ENCODE assay signal across 1 cellular context in the genomic region with DNA sequence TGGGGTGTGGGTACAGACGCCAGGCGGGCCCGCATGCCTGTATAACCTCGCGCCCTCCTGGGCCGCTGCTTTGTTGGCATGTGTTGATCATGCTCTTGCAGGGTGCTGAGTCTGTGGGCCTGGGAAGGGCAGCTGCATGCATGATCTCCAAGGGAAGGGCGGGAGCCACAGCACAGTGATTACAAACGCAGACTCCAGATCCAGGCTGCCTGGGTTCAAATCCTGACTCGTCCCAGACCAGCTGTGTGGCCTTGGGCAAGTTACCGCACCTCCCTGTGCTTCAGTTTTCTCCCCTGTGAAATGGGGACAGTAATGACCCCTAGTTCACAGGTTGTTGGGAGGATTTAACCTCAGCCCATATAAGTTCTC.
TF ChIP-seq lines count a peak whose summit lies in the region.

No MANE protein-coding gene starts in this region.

TF ChIP-seq in H1, 55 proteins besides CTCF, POLR2A, EP300 and RAD21:
- TF ChIP-seq MAFK (IDR thresholded peaks at IDR 0.05; ENCODE audit: low read depth, low read length) (no peak), CREB1 (IDR thresholded peaks at IDR 0.05) (no peak), TCF12 (IDR thresholded peaks at IDR 0.05; ENCODE audit: low read depth, low read length) (no peak), YY1 (IDR thresholded peaks at IDR 0.05; ENCODE audit: low read depth, low read length) (no peak), CBX8 (IDR thresholded peaks at IDR 0.05; ENCODE audit: borderline replicate concordance, low read depth, low read length) (no peak)
- TF ChIP-seq, protein P1, sequence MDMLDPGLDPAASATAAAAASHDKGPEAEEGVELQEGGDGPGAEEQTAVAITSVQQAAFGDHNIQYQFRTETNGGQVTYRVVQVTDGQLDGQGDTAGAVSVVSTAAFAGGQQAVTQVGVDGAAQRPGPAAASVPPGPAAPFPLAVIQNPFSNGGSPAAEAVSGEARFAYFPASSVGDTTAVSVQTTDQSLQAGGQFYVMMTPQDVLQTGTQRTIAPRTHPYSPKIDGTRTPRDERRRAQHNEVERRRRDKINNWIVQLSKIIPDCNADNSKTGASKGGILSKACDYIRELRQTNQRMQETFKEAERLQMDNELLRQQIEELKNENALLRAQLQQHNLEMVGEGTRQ (IDR thresholded peaks at IDR 0.05; ENCODE audit: low read length), result no peak
